In the genomic region with DNA sequence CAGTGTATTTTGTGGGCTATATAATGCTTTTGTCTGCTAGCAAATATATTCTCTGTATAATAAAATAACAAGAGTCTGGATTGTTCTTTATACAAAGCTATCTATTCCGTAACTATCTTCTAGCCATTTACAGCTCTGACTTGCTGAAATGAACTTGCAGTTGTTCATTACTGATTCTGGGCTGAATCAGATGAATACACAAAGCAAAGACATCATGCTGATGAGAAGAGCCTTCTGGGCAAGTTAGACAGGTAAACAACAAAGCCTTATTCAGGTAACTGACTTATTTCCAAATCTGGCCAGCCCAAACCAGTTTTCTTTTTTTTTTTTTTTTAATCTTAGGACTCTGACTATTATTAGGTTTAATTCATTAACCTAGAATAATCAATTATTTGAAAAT, we compare ENCODE assay signal across 23 cellular contexts.
DNase-seq lines count a peak whose midpoint lies in the region; ATAC-seq, FAIRE-seq and TF ChIP-seq lines count a peak whose summit lies in the region.
"Had no signal": no experiment of that assay in that cellular context is flagged by ENCODE, and none has a peak within 500 bp of the region (broad histone marks: within the 10 kb centered on the region; RNA-seq: fewer than 3 reads in every experiment).

No MANE protein-coding gene starts in this region.

- no peak for ATAC-seq in HG03045 (IDR thresholded peaks at IDR 0.05; ENCODE audit: unreplicated experiment)
- ATAC-seq: GM12878, K562 had no signal

- no peaks in the 10 kb centered on the region for H3K9me3 ChIP-seq in HUES64 (ENCODE audit: insufficient read depth, low read depth, low read length)
- H3K9me3 ChIP-seq in iPS-18a (ENCODE audit: control insufficient read depth, low read depth, low read length) = no peaks in the 10 kb centered on the region
- H3K9me3 ChIP-seq: SJSA1 had no signal

- no peak for FAIRE-seq in bronchial epithelial cell (lab: Jason Lieb, UNC)
- FAIRE-seq: G401.6, GM12878, GM18507, H54, K562 had no signal

- peak; percentile 22 for DNase-seq in DMS53 (lab: John Stamatoyannopoulos, UW)
- no peak for DNase-seq in DMS53 treated with DMSO at 0.1 percent for 48 hours (lab: John Stamatoyannopoulos, UW; ENCODE audit: unreplicated experiment)
- peak; percentile 89 for DNase-seq in bronchial epithelial cell (ENCODE audit: low read depth)
- no peak for DNase-seq in NCI-H1436 treated with DMSO at 0.1 percent for 48 hours (lab: John Stamatoyannopoulos, UW)
- DNase-seq in stimulated activated naive CD4-positive, alpha-beta T cell (lab: John Stamatoyannopoulos, UW) = no peak
- DNase-seq: 8988T; CD4-positive, alpha-beta memory T cell; DMS79; NCI-H1694; NCI-H226; NCI-H526; OCI-M1; SW 1271 had no signal

- peak overlapping the region; percentile 92 for H3K27ac ChIP-seq in HUES64 (ENCODE audit: low read depth, low read length)
- peak overlapping the region; percentile 31 for H3K27ac ChIP-seq in iPS-18a (ENCODE audit: low read length)
- H3K27ac ChIP-seq: RWPE1, SJSA1 had no signal

- H3K4me3 ChIP-seq in HUES64 (ENCODE audit: low read length) = peak overlapping the region; percentile 27
- no peak overlapping the region for H3K4me3 ChIP-seq in bronchial epithelial cell (ENCODE audit: low read depth, low read length)
- H3K4me3 ChIP-seq in iPS-18a (ENCODE audit: low read length) = peak overlapping the region; percentile 81
- H3K4me3 ChIP-seq: GM12878, K562, SJSA1 had no signal

- no peak for TF ChIP-seq CTCF in bronchial epithelial cell (IDR thresholded peaks at IDR 0.05; ENCODE audit: insufficient read depth, low read length, severe bottlenecking)

- peaks cover 33% of the 10 kb centered on the region for H3K4me1 ChIP-seq in HUES64 (ENCODE audit: insufficient read depth, low read length)
- peaks cover 38% of the 10 kb centered on the region for H3K4me1 ChIP-seq in iPS-18a (ENCODE audit: control insufficient read depth, low read depth, low read length)
- H3K4me1 ChIP-seq: SJSA1 had no signal

- no peaks in the 10 kb centered on the region for H3K27me3 ChIP-seq in HUES64 (ENCODE audit: insufficient read depth, low read length)
- no peaks in the 10 kb centered on the region for H3K27me3 ChIP-seq in bronchial epithelial cell (ENCODE audit: control insufficient read depth, insufficient read depth, low read length)
- no peaks in the 10 kb centered on the region for H3K27me3 ChIP-seq in iPS-18a (ENCODE audit: control insufficient read depth, insufficient read depth, low read length)
- H3K27me3 ChIP-seq: SJSA1 had no signal

- WGBS in HUES64 = 100% methylated on average over 1 of the region's 1 CpG

- H3K36me3 ChIP-seq in HUES64 (ENCODE audit: insufficient read depth, low read length) (no peaks in the 10 kb centered on the region), bronchial epithelial cell (ENCODE audit: control insufficient read depth, insufficient read depth, low read length) (no peaks in the 10 kb centered on the region), iPS-18a (ENCODE audit: control insufficient read depth, low read depth, low read length) (no peaks in the 10 kb centered on the region)
- H3K36me3 ChIP-seq: SJSA1 had no signal

- peak overlapping the region; percentile 46 for H3K9ac ChIP-seq in HUES64 (ENCODE audit: low read depth, low read length)
- H3K9ac ChIP-seq in iPS-18a (ENCODE audit: low read length) = peak overlapping the region; percentile 28

Comparison
In these comparisons a context has a peak if more than half of its experiments do, and no peak if none do; other contexts are left out.
1. DNase-seq: peak in DMS53 (single experiment) and bronchial epithelial cell (single experiment); none in DMS53 treated with DMSO at 0.1 percent for 48 hours (single experiment), NCI-H1436 treated with DMSO at 0.1 percent for 48 hours (single experiment) and stimulated activated naive CD4-positive, alpha-beta T cell (0 of 6).